10 cellular contexts compared by ENCODE assay signal in the genomic region with DNA sequence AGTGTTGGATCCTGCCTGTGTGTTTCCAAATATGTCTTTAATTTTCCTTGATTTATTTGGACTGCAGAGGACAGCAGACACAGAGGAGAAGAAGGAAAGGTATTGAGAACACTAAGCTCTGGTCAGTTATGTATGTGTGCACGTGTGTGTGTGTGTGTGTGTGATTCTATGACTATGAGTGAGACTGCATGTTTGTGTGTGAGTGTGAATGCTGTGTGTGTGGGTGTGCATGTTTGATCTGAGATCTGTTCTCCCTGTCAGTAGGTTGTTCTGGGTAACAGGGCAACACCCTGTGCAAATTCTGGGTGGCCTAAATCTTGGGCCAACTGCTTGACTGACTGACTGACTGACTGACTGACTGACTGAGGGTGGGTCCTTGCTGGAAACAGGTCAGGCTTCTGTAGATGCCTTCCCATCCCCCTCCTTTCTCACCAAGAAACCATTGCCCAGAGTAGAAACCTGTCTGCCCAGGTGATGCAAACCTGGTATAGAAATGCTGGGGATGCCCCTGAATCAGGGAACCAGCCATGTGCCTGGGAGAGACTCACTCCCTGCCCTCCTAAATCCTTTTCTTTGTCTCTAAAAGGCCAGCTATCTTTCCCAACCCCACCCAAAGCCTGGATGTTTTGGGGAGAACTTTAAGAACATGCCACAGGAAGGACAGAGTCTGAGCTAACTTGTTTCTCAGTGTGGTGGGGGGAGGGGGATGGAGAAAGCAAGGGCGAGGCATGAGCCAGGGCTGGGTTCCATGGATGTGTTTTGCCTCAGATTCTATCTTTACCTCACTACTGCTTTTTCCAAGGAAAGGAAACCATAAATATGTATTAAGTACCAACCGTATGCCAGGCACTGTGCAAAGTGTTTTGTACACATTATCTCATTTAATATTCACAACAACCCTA. TPM values are rescaled to one million over a fixed set of nuclear protein-coding genes. Genes with fewer than 3 reads are reported as not detected.
DNase-seq lines count a peak whose midpoint lies in the region; TF ChIP-seq lines count a peak whose summit lies in the region.
"Had no signal": no experiment of that assay in that cellular context is flagged by ENCODE, and none has a peak within 500 bp of the region (broad histone marks: within the 10 kb centered on the region; RNA-seq: fewer than 3 reads in every experiment).

No MANE protein-coding gene starts in this region.

- H3K9me3 ChIP-seq in HEK293 (ENCODE audit: control insufficient read depth, insufficient read depth, low read depth, low read length) (no peaks in the 10 kb centered on the region), neutrophil (no peaks in the 10 kb centered on the region)

- POLR2A ChIA-PET in HEK293 (lab: Yijun Ruan, JAX) = interaction anchor here (3.6 kb wide), 1 partner anchor 8 kb away, joined by 26 read pairs; no protein-coding TSS in a partner anchor

- DNase-seq in CD1c-positive myeloid dendritic cell (ENCODE audit: extremely low spot score) (peak; percentile 15), ecto neural progenitor cell (ENCODE audit: low spot score) (peak; percentile 44), AG20443 (ENCODE audit: low spot score) (no peak), activated gamma-delta T cell (lab: John Stamatoyannopoulos, UW) (no peak), A172 (ENCODE audit: low spot score) (no peak)
- DNase-seq in effector CD8-positive, alpha-beta T cell (lab: John Stamatoyannopoulos, UW) = no peak
- DNase-seq: DMS 273 treated with DMSO at 0.1 percent for 48 hours, NCI-H187 treated with DMSO at 0.1 percent for 48 hours had no signal

- H3K36me3 ChIP-seq in HEK293 (ENCODE audit: control insufficient read depth in 2 of 2, insufficient read depth in 1 of 2, low read length in 2 of 2) (no peaks in the 10 kb centered on the region), neutrophil (no peaks in the 10 kb centered on the region)

- TF ChIP-seq CTCF in HEK293 (tag by site-specific recombination; IDR thresholded peaks at IDR 0.05) = peak; percentile 28
- TF ChIP-seq CTCF in neutrophil (IDR thresholded peaks at IDR 0.05) = no peak

- H3K4me3 ChIP-seq in HEK293 (ENCODE audit: low read depth, low read length) = no peak overlapping the region
- H3K4me3 ChIP-seq in neutrophil (ENCODE audit: low read depth in 1 of 2, low read length in 1 of 2) = no peak overlapping the region

- CTCF ChIA-PET in HEK293 (lab: Yijun Ruan, JAX) = interaction anchor here (0.5 to 5.7 kb wide), 5 partner anchors 7 to 78 kb away, joined by 3 to 55 read pairs (median 3); no protein-coding TSS in a partner anchor

- H3K27me3 ChIP-seq in neutrophil = no peaks in the 10 kb centered on the region

- H3K27ac ChIP-seq in HEK293 (ENCODE audit: extremely low read depth, low read depth, low read length) = no peak overlapping the region
- peak overlapping the region; percentile 77 for H3K27ac ChIP-seq in neutrophil

- peaks cover 10% of the 10 kb centered on the region for H3K4me1 ChIP-seq in HEK293 (ENCODE audit: control insufficient read depth, insufficient read depth, low read length)
- H3K4me1 ChIP-seq in neutrophil (ENCODE audit: control insufficient read depth in 1 of 2, insufficient read depth in 1 of 2, low read depth in 1 of 2, low read length in 1 of 2) = peaks cover 68 to 79% of the 10 kb centered on the region in 2 experiments

TF ChIP-seq in HEK293, 187 proteins besides CTCF, POLR2A, EP300 and RAD21:
- TF ChIP-seq ZNF837 (tag by site-specific recombination; IDR thresholded peaks at IDR 0.05) (no peak), ZNF623 (tag by site-specific recombination; IDR thresholded peaks at IDR 0.05) (no peak), ZNF785 (tag by site-specific recombination; IDR thresholded peaks at IDR 0.05) (no peak), ZFHX2 (tag by site-specific recombination; conservative IDR thresholded peaks at IDR 0.05) (peak; percentile 85), BCL11B (tag by site-specific recombination; IDR thresholded peaks at IDR 0.05; ENCODE audit: low read depth) (no peak), ZSCAN4 (tag by site-specific recombination; IDR thresholded peaks at IDR 0.05) (0 out of 2 replicates have a peak, but pooled peaks have one; percentile 25), ZNF664 (tag by site-specific recombination; IDR thresholded peaks at IDR 0.05) (peak; percentile 49; the same call in 1 of the 2 replicates), ZNF175 (tag by site-specific recombination; IDR thresholded peaks at IDR 0.05) (no peak), ZNF791 (tag by site-specific recombination; IDR thresholded peaks at IDR 0.05) (no peak), ZNF658 (tag by site-specific recombination; IDR thresholded peaks at IDR 0.05) (no peak), EGR2 (tag by site-specific recombination; IDR thresholded peaks at IDR 0.05; ENCODE audit: low read depth) (peak; percentile 58), KLF10 (tag by site-specific recombination; IDR thresholded peaks at IDR 0.05) (no peak)

RNA-seq across cellular contexts. Expression of gene NR1D1, which starts 4.4 kb away (rescaled TPM):
- 1.1 and 2.2 TPM in 2 replicates for total RNA-seq in A172 (2014; rRNA removed; shearing (Covaris generic))

RNA-seq across cellular contexts. Expression of gene MSL1, which starts 16.9 kb away (rescaled TPM):
- 61.3 and 64.3 TPM in 2 replicates for total RNA-seq in A172 (2014; rRNA removed; shearing (Covaris generic))

RNA-seq across cellular contexts. Expression of gene CASC3, which starts 35.5 kb away (rescaled TPM):
- total RNA-seq in A172 (2014; rRNA removed; shearing (Covaris generic)) = 44.5 and 50.1 TPM in 2 replicates

RNA-seq across cellular contexts. Expression of gene THRA, which starts 42.1 kb away (rescaled TPM):
- total RNA-seq in A172 (2014; rRNA removed; shearing (Covaris generic)) = 14.5 and 17.8 TPM in 2 replicates

RNA-seq across cellular contexts. Expression of gene MED24, which starts 50.6 kb away (rescaled TPM):
- total RNA-seq in A172 (2014; rRNA removed; shearing (Covaris generic)) = 46.5 and 67.3 TPM in 2 replicates

Comparison
In these comparisons a context has a peak if more than half of its experiments do, and no peak if none do; other contexts are left out.
1. DNase-seq: peak in CD1c-positive myeloid dendritic cell (single experiment) and ecto neural progenitor cell (single experiment); none in effector CD8-positive, alpha-beta T cell (single experiment), AG20443 (single experiment), activated gamma-delta T cell (single experiment) and A172 (single experiment).